ENCODE assay signal across 8 cellular contexts in the genomic region with DNA sequence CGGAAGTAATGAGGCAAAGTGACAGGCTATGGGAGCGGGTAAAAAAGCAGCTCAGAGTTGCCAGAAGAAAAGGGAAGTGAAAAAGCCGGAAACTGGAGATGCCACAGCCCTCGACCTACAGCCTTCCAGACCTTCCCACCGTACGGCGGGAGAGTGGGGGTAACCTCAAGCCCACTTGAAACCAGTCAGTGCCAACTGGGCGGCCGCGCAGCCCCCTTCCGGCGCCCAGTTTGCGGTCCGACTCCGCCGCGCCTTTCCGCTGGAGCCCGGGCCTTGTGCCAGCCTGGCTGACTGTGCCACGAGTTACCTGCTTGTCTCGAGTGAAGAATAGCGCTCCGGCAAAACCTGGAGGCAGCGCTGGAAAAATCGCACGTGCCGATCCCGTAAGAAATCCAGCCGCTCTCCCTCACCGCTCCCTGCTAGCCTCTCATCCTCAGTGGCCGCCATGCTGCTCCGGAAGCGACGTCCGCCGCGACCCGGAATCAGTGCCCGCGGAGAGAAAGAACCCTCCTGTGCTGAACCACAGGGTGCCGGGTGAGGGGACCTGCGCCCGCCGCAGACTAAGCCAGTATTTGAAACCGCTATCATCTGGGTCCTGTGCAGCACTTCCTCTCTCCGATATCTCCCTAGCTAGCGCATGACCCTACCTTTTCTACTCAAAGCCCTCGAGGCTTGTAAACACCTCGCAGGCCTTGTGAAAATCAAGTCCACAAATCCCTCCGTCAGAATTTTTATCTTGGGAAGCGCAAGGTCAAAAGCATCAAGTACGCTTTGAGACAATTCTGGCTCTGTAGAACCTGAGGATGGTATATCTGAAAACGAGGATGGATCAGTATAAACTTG. TPM values are rescaled to one million over a fixed set of nuclear protein-coding genes. Genes with fewer than 3 reads are reported as not detected.
A peak's percentile ranks its signal among the peaks of the same experiment; 100 is the strongest.
DNase-seq lines count a peak whose midpoint lies in the region; ATAC-seq, FAIRE-seq and TF ChIP-seq lines count a peak whose summit lies in the region.

A gene (minus strand): TSS at position 473 of the 843 bp plus-strand sequence. CDS start 26 bp downstream, at position 447.

- CTCF ChIA-PET in GM10248 (lab: Yijun Ruan, JAX) = interaction anchor here (0.7 to 2.7 kb wide), 10 partner anchors 9 to 807 kb away, joined by 3 to 9 read pairs (median 3); no protein-coding TSS in a partner anchor
- CTCF ChIA-PET in HEK293 (lab: Yijun Ruan, JAX) = interaction anchor here (0.6 to 1.3 kb wide), 4 partner anchors 27 to 209 kb away, joined by 3 to 4 read pairs (median 3); no protein-coding TSS in a partner anchor

- H3K9me3 ChIP-seq in HEK293 (ENCODE audit: control insufficient read depth, insufficient read depth, low read depth, low read length) = no peaks in the 10 kb centered on the region
- H3K9me3 ChIP-seq in pancreas = no peaks in the 10 kb centered on the region
- no peaks in the 10 kb centered on the region for H3K9me3 ChIP-seq in thyroid gland

- H3K36me3 Mint-ChIP-seq in activated naive CD8-positive, alpha-beta T cell treated with anti-CD3 and anti-CD28 coated beads, Interleukin-2, amount 10 ng/mL, durations not matched to agents 7 days and 5 days = peaks cover 14% of the 10 kb centered on the region

- no peak for TF ChIP-seq CTCF in GM10248 (IDR thresholded peaks at IDR 0.05; ENCODE audit: control extremely low read depth, extremely low read depth, low read depth, missing control alignments)
- TF ChIP-seq CTCF in HEK293 (tag by site-specific recombination; IDR thresholded peaks at IDR 0.05) = peak; percentile 65; the same call in 1 of the 2 replicates
- no peak for TF ChIP-seq CTCF in pancreas (IDR thresholded peaks at IDR 0.05)
- TF ChIP-seq CTCF in thyroid gland (IDR thresholded peaks at IDR 0.05) = no peak

- intact Hi-C loops in Right ventricle myocardium inferior (cut with DNase I) (no loop called here), pancreas (cut with DNase I) (no loop called here), thyroid gland (cut with DNase I) (no loop called here)

- peak within 1 kb of the TSS; percentile 86 for H3K27ac Mint-ChIP-seq in activated naive CD8-positive, alpha-beta T cell treated with anti-CD3 and anti-CD28 coated beads, Interleukin-2, amount 10 ng/mL, durations not matched to agents 7 days and 5 days

- POLR2A ChIA-PET in GM10248 (lab: Yijun Ruan, JAX) = no interaction called here
- POLR2A ChIA-PET in HEK293 (lab: Yijun Ruan, JAX) = interaction anchor here (0.5 to 1.6 kb wide), 3 partner anchors 33 to 166 kb away, joined by 4 to 8 read pairs (median 4); a partner anchor contains a TSS
- POLR2A ChIA-PET in activated naive CD8-positive, alpha-beta T cell treated with anti-CD3 and anti-CD28 coated beads, Interleukin-2, amount 10 ng/mL, durations not matched to agents 7 days and 5 days (lab: Charles Lee) = interaction anchor here (1.0 kb wide), 2 partner anchors 33 to 282 kb away, joined by 3 to 4 read pairs; a partner anchor contains a TSS

- H3K27me3 ChIP-seq in pancreas (no peaks in the 10 kb centered on the region), thyroid gland (no peaks in the 10 kb centered on the region)

- peak; percentile 77 for DNase-seq in GM10248 (ENCODE audit: extremely low spot score)
- DNase-seq in MV-4-11 (lab: John Stamatoyannopoulos, UW) = peak; percentile 83
- DNase-seq in SW 1271 (lab: John Stamatoyannopoulos, UW) = peak; percentile 63 to 79
- peak; percentile 77 for DNase-seq in activated naive CD8-positive, alpha-beta T cell treated with anti-CD3 and anti-CD28 coated beads, Interleukin-2, amount 10 ng/mL, durations not matched to agents 7 days and 5 days
- DNase-seq in Right ventricle myocardium inferior (ENCODE audit: missing footprints) = peak; percentile 90
- peak; percentile 58 to 89 (median 76) for DNase-seq in pancreas
- DNase-seq in thyroid gland = peak; percentile 67 to 76

- 1 to 3% methylated on average over 43 to 53 of the region's 53 CpGs for WGBS in pancreas, 2 donors
- WGBS in thyroid gland, 2 donors = 4% methylated on average over 43 to 44 of the region's 53 CpGs

- H3K27ac ChIP-seq in HEK293 (ENCODE audit: extremely low read depth, low read depth, low read length) = peak within 1 kb of the TSS; percentile 65
- H3K27ac ChIP-seq in pancreas = peak within 1 kb of the TSS; percentile 65 to 82 (median 72)
- H3K27ac ChIP-seq in thyroid gland = peak within 1 kb of the TSS; percentile 49 to 91 (median 76)

- H3K36me3 ChIP-seq in HEK293 (ENCODE audit: control insufficient read depth in 2 of 2, insufficient read depth in 1 of 2, low read length in 2 of 2) (peaks cover 0 to 10% of the 10 kb centered on the region in 2 experiments; a peak in 2 of 3 replicates), pancreas (no peaks in the 10 kb centered on the region), thyroid gland (no peaks in the 10 kb centered on the region)

- peak; percentile 90 for ATAC-seq in activated naive CD8-positive, alpha-beta T cell treated with anti-CD3 and anti-CD28 coated beads, Interleukin-2, amount 10 ng/mL, durations not matched to agents 7 days and 5 days (ENCODE audit: low read depth)
- peak; percentile 97 for ATAC-seq in Right ventricle myocardium inferior
- peak; percentile 96 to 99 (median 99) for ATAC-seq in pancreas

- H3K4me1 ChIP-seq in HEK293 (ENCODE audit: control insufficient read depth, insufficient read depth, low read length) (peaks cover 15% of the 10 kb centered on the region), pancreas (peaks cover 5 to 16% (median 12%) of the 10 kb centered on the region in 3 donors), thyroid gland (peaks cover 11 to 14% of the 10 kb centered on the region in 2 donors)

- peak within 1 kb of the TSS; percentile 76 for H3K4me3 ChIP-seq in HEK293 (ENCODE audit: low read depth, low read length)
- H3K4me3 ChIP-seq in pancreas = peak within 1 kb of the TSS; percentile 69 to 90 (median 83)
- H3K4me3 ChIP-seq in thyroid gland (replicated peaks in 1 of 3) = peak within 1 kb of the TSS; percentile 28 to 89 (median 41)

- H3K9me3 Mint-ChIP-seq in activated naive CD8-positive, alpha-beta T cell treated with anti-CD3 and anti-CD28 coated beads, Interleukin-2, amount 10 ng/mL, durations not matched to agents 7 days and 5 days = no peaks in the 10 kb centered on the region

- H3K27me3 Mint-ChIP-seq in activated naive CD8-positive, alpha-beta T cell treated with anti-CD3 and anti-CD28 coated beads, Interleukin-2, amount 10 ng/mL, durations not matched to agents 7 days and 5 days = no peaks in the 10 kb centered on the region

- peaks cover 20% of the 10 kb centered on the region for H3K4me1 Mint-ChIP-seq in activated naive CD8-positive, alpha-beta T cell treated with anti-CD3 and anti-CD28 coated beads, Interleukin-2, amount 10 ng/mL, durations not matched to agents 7 days and 5 days

- FAIRE-seq in pancreas (lab: Jason Lieb, UNC) = no peak

- TF ChIP-seq POLR2A in thyroid gland (IDR thresholded peaks at IDR 0.05) = peak in 1 of 2 donors; percentile 66

- H3K4me3 Mint-ChIP-seq in activated naive CD8-positive, alpha-beta T cell treated with anti-CD3 and anti-CD28 coated beads, Interleukin-2, amount 10 ng/mL, durations not matched to agents 7 days and 5 days = peak within 1 kb of the TSS; percentile 88

TF ChIP-seq in HEK293, 187 proteins besides CTCF, POLR2A, EP300 and RAD21 (continues in another document):
- no peak for TF ChIP-seq ZNF169 (tag by site-specific recombination; IDR thresholded peaks at IDR 0.05)
- TF ChIP-seq ZNF16 (tag by site-specific recombination; IDR thresholded peaks at IDR 0.05; ENCODE audit: low read depth) = no peak
- TF ChIP-seq FEZF1 (tag by site-specific recombination; IDR thresholded peaks at IDR 0.05) = no peak
- TF ChIP-seq ZNF37A (tag by site-specific recombination; IDR thresholded peaks at IDR 0.05) = 0 out of 2 replicates have a peak, but pooled peaks have one; percentile 64
- peak; percentile 34; the same call in 1 of the 2 replicates for TF ChIP-seq ZBTB48 (tag by site-specific recombination; IDR thresholded peaks at IDR 0.05)
- TF ChIP-seq ZNF624 (tag by site-specific recombination; IDR thresholded peaks at IDR 0.05) = no peak
- TF ChIP-seq ZNF223 (tag by site-specific recombination; IDR thresholded peaks at IDR 0.05) = no peak
- peak; percentile 77 for TF ChIP-seq ZNF366 (tag by site-specific recombination; conservative IDR thresholded peaks at IDR 0.05)
- no peak for TF ChIP-seq OSR2 (tag by site-specific recombination; IDR thresholded peaks at IDR 0.05)
- no peak for TF ChIP-seq ZNF791 (tag by site-specific recombination; IDR thresholded peaks at IDR 0.05)
- no peak for TF ChIP-seq ZNF266 (tag by site-specific recombination; IDR thresholded peaks at IDR 0.05; ENCODE audit: low read depth)
- TF ChIP-seq IKZF3 (tag by site-specific recombination; IDR thresholded peaks at IDR 0.05) = 0 out of 2 replicates have a peak, but pooled peaks have one; percentile 24
- TF ChIP-seq ZNF214 (tag by site-specific recombination; IDR thresholded peaks at IDR 0.05; ENCODE audit: borderline replicate concordance) = no peak
- TF ChIP-seq, protein P1, sequence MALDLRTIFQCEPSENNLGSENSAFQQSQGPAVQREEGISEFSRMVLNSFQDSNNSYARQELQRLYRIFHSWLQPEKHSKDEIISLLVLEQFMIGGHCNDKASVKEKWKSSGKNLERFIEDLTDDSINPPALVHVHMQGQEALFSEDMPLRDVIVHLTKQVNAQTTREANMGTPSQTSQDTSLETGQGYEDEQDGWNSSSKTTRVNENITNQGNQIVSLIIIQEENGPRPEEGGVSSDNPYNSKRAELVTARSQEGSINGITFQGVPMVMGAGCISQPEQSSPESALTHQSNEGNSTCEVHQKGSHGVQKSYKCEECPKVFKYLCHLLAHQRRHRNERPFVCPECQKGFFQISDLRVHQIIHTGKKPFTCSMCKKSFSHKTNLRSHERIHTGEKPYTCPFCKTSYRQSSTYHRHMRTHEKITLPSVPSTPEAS (tag by site-specific recombination; IDR thresholded peaks at IDR 0.05) = no peak
- TF ChIP-seq KLF9 (tag by site-specific recombination; IDR thresholded peaks at IDR 0.05; ENCODE audit: low read depth) = no peak; the same call in 1 of the 2 replicates
- TF ChIP-seq ZNF664 (tag by site-specific recombination; IDR thresholded peaks at IDR 0.05) = no peak

RNA-seq across cellular contexts. Expression of the gene that starts here (rescaled TPM):
- 10 to 100 TPM; 32.8 to 35.8 TPM for total RNA-seq in activated naive CD8-positive, alpha-beta T cell treated with anti-CD3 and anti-CD28 coated beads, Interleukin-2, amount 10 ng/mL, durations not matched to agents 7 days and 5 days
- total RNA-seq in Right ventricle myocardium inferior (27.0 TPM), pancreas (10 to 100 TPM; 13.7 to 24.5 (median 18.7) TPM), thyroid gland (10 to 100 TPM; 19.9 to 30.8 (median 20.9) TPM)
- polyA plus RNA-seq in pancreas = 1 to 10 TPM; 1.7 to 2.4 TPM

Comparison
In these comparisons a context has a peak if more than half of its experiments do, and no peak if none do; other contexts are left out.
1. Peak in every context shown above with its lines: DNase-seq, ATAC-seq, H3K4me3 ChIP-seq and H3K27ac ChIP-seq.